In the genomic region with DNA sequence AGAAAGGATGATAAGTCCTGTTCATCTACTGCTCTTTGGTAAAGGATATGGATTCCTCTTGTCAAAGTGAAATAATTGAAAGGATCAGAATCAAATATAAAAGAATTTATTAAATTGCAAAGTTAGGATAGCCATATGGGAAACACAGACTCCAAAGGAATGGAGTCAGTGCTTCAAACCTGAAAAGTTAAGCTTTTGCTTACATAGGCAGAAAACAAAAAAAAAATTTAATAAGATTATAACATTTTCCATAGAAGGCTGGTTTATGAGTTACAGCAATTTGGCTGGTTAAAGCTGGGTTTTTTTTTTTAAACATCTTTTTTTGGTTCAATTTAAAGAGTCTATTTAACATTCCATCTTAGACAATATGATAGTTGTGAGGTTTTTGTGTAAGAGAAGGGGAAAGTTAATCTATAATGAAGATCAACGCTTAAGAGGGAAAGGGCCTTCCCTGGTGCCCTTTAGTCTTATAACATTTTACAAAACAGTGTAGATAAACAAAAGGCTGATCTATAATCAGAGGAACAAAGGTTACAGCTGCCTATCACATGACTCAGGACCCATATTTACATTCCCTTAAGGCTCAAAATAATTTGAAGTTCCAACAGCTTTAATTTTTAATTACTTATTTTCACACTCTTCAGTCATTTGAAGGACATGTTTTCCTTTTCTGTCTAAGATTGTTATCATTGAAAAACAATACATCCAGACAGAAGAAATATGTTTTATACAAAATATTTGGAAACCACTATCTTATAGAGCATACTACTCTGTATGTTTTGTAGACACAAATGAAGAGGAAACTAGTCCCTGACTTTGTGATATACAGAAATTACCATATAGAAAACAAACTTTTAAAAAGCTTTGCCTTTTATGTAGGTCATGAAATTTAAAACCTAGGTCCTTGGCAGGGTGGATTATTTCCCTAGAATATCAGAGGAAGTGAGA, we compare ENCODE assay signal across 1 cellular context.
A peak's percentile ranks its signal among the peaks of the same experiment; 100 is the strongest.
TF ChIP-seq lines count a peak whose summit lies in the region.

No MANE protein-coding gene starts in this region.

TF ChIP-seq in HepG2, 621 proteins besides CTCF, POLR2A, EP300 and RAD21 (continued from another document and continues in another):
- peak; percentile 92 for TF ChIP-seq ARID5B (CRISPR knock-in tag; IDR thresholded peaks at IDR 0.05)
- TF ChIP-seq, protein P1, sequence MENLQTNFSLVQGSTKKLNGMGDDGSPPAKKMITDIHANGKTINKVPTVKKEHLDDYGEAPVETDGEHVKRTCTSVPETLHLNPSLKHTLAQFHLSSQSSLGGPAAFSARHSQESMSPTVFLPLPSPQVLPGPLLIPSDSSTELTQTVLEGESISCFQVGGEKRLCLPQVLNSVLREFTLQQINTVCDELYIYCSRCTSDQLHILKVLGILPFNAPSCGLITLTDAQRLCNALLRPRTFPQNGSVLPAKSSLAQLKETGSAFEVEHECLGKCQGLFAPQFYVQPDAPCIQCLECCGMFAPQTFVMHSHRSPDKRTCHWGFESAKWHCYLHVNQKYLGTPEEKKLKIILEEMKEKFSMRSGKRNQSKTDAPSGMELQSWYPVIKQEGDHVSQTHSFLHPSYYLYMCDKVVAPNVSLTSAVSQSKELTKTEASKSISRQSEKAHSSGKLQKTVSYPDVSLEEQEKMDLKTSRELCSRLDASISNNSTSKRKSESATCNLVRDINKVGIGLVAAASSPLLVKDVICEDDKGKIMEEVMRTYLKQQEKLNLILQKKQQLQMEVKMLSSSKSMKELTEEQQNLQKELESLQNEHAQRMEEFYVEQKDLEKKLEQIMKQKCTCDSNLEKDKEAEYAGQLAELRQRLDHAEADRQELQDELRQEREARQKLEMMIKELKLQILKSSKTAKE (CRISPR knock-in tag; IDR thresholded peaks at IDR 0.05; ENCODE audit: borderline replicate concordance) = no peak
- no peak for TF ChIP-seq AKAP8 (CRISPR knock-in tag; IDR thresholded peaks at IDR 0.05)
- peak; percentile 43; the same call in 1 of the 2 replicates for TF ChIP-seq MED13 (CRISPR knock-in tag; IDR thresholded peaks at IDR 0.05)
- TF ChIP-seq CAMTA2 (CRISPR knock-in tag; IDR thresholded peaks at IDR 0.05; ENCODE audit: borderline replicate concordance) = no peak
- no peak for TF ChIP-seq ZNF33A (CRISPR knock-in tag; IDR thresholded peaks at IDR 0.05; ENCODE audit: borderline replicate concordance)
- no peak for TF ChIP-seq KDM5B (CRISPR knock-in tag; IDR thresholded peaks at IDR 0.05; ENCODE audit: borderline replicate concordance)
- TF ChIP-seq, protein P2, sequence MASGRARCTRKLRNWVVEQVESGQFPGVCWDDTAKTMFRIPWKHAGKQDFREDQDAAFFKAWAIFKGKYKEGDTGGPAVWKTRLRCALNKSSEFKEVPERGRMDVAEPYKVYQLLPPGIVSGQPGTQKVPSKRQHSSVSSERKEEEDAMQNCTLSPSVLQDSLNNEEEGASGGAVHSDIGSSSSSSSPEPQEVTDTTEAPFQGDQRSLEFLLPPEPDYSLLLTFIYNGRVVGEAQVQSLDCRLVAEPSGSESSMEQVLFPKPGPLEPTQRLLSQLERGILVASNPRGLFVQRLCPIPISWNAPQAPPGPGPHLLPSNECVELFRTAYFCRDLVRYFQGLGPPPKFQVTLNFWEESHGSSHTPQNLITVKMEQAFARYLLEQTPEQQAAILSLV (CRISPR knock-in tag; IDR thresholded peaks at IDR 0.05; ENCODE audit: borderline replicate concordance) = no peak
- no peak for TF ChIP-seq ZNF253 (CRISPR knock-in tag; IDR thresholded peaks at IDR 0.05; ENCODE audit: borderline replicate concordance)
- TF ChIP-seq TFE3 (CRISPR knock-in tag; IDR thresholded peaks at IDR 0.05) = peak; percentile 95
- no peak for TF ChIP-seq ZBTB26 (CRISPR knock-in tag; IDR thresholded peaks at IDR 0.05; ENCODE audit: borderline replicate concordance)
- no peak for TF ChIP-seq SALL2 (CRISPR knock-in tag; IDR thresholded peaks at IDR 0.05)
- TF ChIP-seq ZNF362 (CRISPR knock-in tag; IDR thresholded peaks at IDR 0.05; ENCODE audit: borderline replicate concordance) = peak; percentile 75; the same call in 1 of the 2 replicates
- TF ChIP-seq GMEB2 (CRISPR knock-in tag; IDR thresholded peaks at IDR 0.05; ENCODE audit: low read depth) = no peak
- TF ChIP-seq, protein P3, sequence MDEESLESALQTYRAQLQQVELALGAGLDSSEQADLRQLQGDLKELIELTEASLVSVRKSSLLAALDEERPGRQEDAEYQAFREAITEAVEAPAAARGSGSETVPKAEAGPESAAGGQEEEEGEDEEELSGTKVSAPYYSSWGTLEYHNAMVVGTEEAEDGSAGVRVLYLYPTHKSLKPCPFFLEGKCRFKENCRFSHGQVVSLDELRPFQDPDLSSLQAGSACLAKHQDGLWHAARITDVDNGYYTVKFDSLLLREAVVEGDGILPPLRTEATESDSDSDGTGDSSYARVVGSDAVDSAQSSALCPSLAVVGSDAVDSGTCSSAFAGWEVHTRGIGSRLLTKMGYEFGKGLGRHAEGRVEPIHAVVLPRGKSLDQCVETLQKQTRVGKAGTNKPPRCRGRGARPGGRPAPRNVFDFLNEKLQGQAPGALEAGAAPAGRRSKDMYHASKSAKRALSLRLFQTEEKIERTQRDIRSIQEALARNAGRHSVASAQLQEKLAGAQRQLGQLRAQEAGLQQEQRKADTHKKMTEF (CRISPR knock-in tag; IDR thresholded peaks at IDR 0.05) = peak; percentile 78; the same call in 1 of the 2 replicates
- TF ChIP-seq TFDP1 (CRISPR knock-in tag; IDR thresholded peaks at IDR 0.05; ENCODE audit: borderline replicate concordance) = no peak
- TF ChIP-seq CC2D1A (CRISPR knock-in tag; IDR thresholded peaks at IDR 0.05) = no peak
- TF ChIP-seq ZNF570 (CRISPR knock-in tag; IDR thresholded peaks at IDR 0.05; ENCODE audit: borderline replicate concordance) = no peak
- no peak for TF ChIP-seq RARG (CRISPR knock-in tag; IDR thresholded peaks at IDR 0.05; ENCODE audit: low read depth)
- TF ChIP-seq PITX1 (CRISPR knock-in tag; IDR thresholded peaks at IDR 0.05) = no peak
- TF ChIP-seq BCL6 (CRISPR knock-in tag; IDR thresholded peaks at IDR 0.05) = peak; percentile 60
- peak; percentile 71 for TF ChIP-seq LCORL (IDR thresholded peaks at IDR 0.05)
- no peak for TF ChIP-seq LCORL (CRISPR knock-in tag; IDR thresholded peaks at IDR 0.05)
- TF ChIP-seq ZNF792 (CRISPR knock-in tag; IDR thresholded peaks at IDR 0.05) = 0 out of 2 replicates have a peak, but pooled peaks have one; percentile 48
- no peak for TF ChIP-seq TAF15 (IDR thresholded peaks at IDR 0.05; ENCODE audit: low read depth, low read length, poor library complexity, severe bottlenecking)
- TF ChIP-seq, protein P4, sequence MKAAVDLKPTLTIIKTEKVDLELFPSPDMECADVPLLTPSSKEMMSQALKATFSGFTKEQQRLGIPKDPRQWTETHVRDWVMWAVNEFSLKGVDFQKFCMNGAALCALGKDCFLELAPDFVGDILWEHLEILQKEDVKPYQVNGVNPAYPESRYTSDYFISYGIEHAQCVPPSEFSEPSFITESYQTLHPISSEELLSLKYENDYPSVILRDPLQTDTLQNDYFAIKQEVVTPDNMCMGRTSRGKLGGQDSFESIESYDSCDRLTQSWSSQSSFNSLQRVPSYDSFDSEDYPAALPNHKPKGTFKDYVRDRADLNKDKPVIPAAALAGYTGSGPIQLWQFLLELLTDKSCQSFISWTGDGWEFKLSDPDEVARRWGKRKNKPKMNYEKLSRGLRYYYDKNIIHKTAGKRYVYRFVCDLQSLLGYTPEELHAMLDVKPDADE (CRISPR knock-in tag; IDR thresholded peaks at IDR 0.05) = no peak
- 0 out of 2 replicates have a peak, but pooled peaks have one; percentile 14 for TF ChIP-seq ZNF331 (CRISPR knock-in tag; IDR thresholded peaks at IDR 0.05)
- no peak for TF ChIP-seq SOX6 (IDR thresholded peaks at IDR 0.05)
- peak; percentile 93 for TF ChIP-seq SOX6 (CRISPR knock-in tag; IDR thresholded peaks at IDR 0.05)
- TF ChIP-seq SIN3B (IDR thresholded peaks at IDR 0.05; ENCODE audit: low read length) = no peak
- peak; percentile 69 for TF ChIP-seq KAT8 (CRISPR knock-in tag; IDR thresholded peaks at IDR 0.05)
